ENCODE assay signal across 23 cellular contexts in the genomic region with DNA sequence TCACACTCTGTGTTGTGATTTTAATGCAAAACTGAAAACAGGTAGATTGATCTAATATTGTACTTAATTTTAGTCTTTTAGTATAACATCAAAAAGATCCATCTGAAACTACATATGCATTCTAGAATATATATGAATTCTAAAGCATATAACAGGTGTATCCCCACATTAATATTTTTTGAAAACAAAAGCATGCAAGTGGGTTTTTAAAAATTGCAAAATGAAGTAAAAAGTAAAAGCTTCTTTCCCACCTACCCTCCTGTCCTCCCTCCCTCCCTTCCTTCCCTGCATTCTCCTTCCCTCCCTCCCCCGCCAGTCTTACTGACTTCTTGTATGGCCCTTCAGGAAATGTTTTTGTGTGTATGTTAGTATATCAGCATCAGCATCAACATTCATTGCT. TPM values are rescaled to one million over a fixed set of nuclear protein-coding genes. Genes with fewer than 3 reads are reported as not detected.
DNase-seq lines count a peak whose midpoint lies in the region; ATAC-seq and TF ChIP-seq lines count a peak whose summit lies in the region.
"Had no signal": no experiment of that assay in that cellular context is flagged by ENCODE, and none has a peak within 500 bp of the region (broad histone marks: within the 10 kb centered on the region; RNA-seq: fewer than 3 reads in every experiment).

No MANE protein-coding gene starts in this region.

- H3K27me3 Mint-ChIP-seq in activated CD4-positive, alpha-beta T cell treated with anti-CD3 and anti-CD28 coated beads for 36 hours: no peaks in the 10 kb centered on the region
- H3K27me3 Mint-ChIP-seq in activated CD4-positive, alpha-beta T cell treated with anti-CD3 and anti-CD28 coated beads, Interleukin-2, amount 10 ng/mL, durations not matched to agents 7 days and 5 days: no peaks in the 10 kb centered on the region
- no peaks in the 10 kb centered on the region for H3K27me3 Mint-ChIP-seq in endothelial cell (ENCODE audit: unreplicated experiment)
- H3K27me3 Mint-ChIP-seq in neural progenitor cell (ENCODE audit: insufficient read depth, low read depth): peaks cover 2% of the 10 kb centered on the region
- H3K27me3 Mint-ChIP-seq: CD4-positive, alpha-beta T cell; CD8-positive, alpha-beta memory T cell had no signal

- H3K4me1 Mint-ChIP-seq in activated CD4-positive, alpha-beta T cell treated with anti-CD3 and anti-CD28 coated beads for 36 hours: no peaks in the 10 kb centered on the region
- no peaks in the 10 kb centered on the region for H3K4me1 Mint-ChIP-seq in activated CD4-positive, alpha-beta T cell treated with anti-CD3 and anti-CD28 coated beads, Interleukin-2, amount 10 ng/mL, durations not matched to agents 7 days and 5 days
- H3K4me1 Mint-ChIP-seq in endothelial cell (ENCODE audit: unreplicated experiment) (peaks cover 15% of the 10 kb centered on the region), neural progenitor cell (peaks cover 4% of the 10 kb centered on the region)

- POLR2A ChIA-PET in activated CD4-positive, alpha-beta T cell treated with anti-CD3 and anti-CD28 coated beads for 36 hours (lab: Charles Lee): no interaction called here
- POLR2A ChIA-PET in activated CD4-positive, alpha-beta T cell treated with anti-CD3 and anti-CD28 coated beads, Interleukin-2, amount 10 ng/mL, durations not matched to agents 7 days and 5 days (lab: Charles Lee): no interaction called here

- H3K79me2 ChIP-seq in neural progenitor cell (ENCODE audit: low read depth): no peaks in the 10 kb centered on the region

- peak overlapping the region; percentile 25 for H3K27ac Mint-ChIP-seq in activated CD4-positive, alpha-beta T cell treated with anti-CD3 and anti-CD28 coated beads for 36 hours
- no peak overlapping the region for H3K27ac Mint-ChIP-seq in activated CD4-positive, alpha-beta T cell treated with anti-CD3 and anti-CD28 coated beads, Interleukin-2, amount 10 ng/mL, durations not matched to agents 7 days and 5 days
- peak overlapping the region; percentile 57 for H3K27ac Mint-ChIP-seq in endothelial cell (ENCODE audit: unreplicated experiment)
- no peak overlapping the region for H3K27ac Mint-ChIP-seq in neural progenitor cell
- H3K27ac Mint-ChIP-seq: CD14-positive monocyte; CD4-positive, alpha-beta T cell; CD8-positive, alpha-beta memory T cell had no signal

- H3K4me3 ChIP-seq in SK-N-MC (no peak overlapping the region), neural progenitor cell (no peak overlapping the region)
- H3K4me3 ChIP-seq: BLaER1 treated with 17β-estradiol and CSF1 and Interleukin-3, amounts not matched to agents 10 nM and 100 nM; GM12878 had no signal

- no peaks in the 10 kb centered on the region for H3K27me3 ChIP-seq in neural progenitor cell
- H3K27me3 ChIP-seq: BE2C; BLaER1 treated with 17β-estradiol and CSF1 and Interleukin-3, amounts not matched to agents 10 nM and 100 nM had no signal

- H3F3A ChIP-seq in neural progenitor cell (ENCODE audit: low read depth): no peaks in the 10 kb centered on the region

- H3K9me3 ChIP-seq in SK-N-MC (ENCODE audit: low read depth, low read length): no peaks in the 10 kb centered on the region
- no peaks in the 10 kb centered on the region for H3K9me3 ChIP-seq in neural progenitor cell (ENCODE audit: low read depth)
- H3K9me3 ChIP-seq: BE2C; BLaER1 treated with 17β-estradiol and CSF1 and Interleukin-3, amounts not matched to agents 10 nM and 100 nM had no signal

- ATAC-seq in activated CD4-positive, alpha-beta T cell treated with anti-CD3 and anti-CD28 coated beads for 36 hours: no peak
- ATAC-seq in GM18861 (IDR thresholded peaks at IDR 0.05; ENCODE audit: unreplicated experiment): no peak
- no peak for ATAC-seq in GM18870 (IDR thresholded peaks at IDR 0.05; ENCODE audit: unreplicated experiment)
- ATAC-seq in HG02588 (IDR thresholded peaks at IDR 0.05; ENCODE audit: unreplicated experiment): no peak
- ATAC-seq: GM12878 had no signal

- peaks cover 29% of the 10 kb centered on the region for H3K36me3 Mint-ChIP-seq in activated CD4-positive, alpha-beta T cell treated with anti-CD3 and anti-CD28 coated beads for 36 hours (ENCODE audit: low read depth)
- H3K36me3 Mint-ChIP-seq in activated CD4-positive, alpha-beta T cell treated with anti-CD3 and anti-CD28 coated beads, Interleukin-2, amount 10 ng/mL, durations not matched to agents 7 days and 5 days (ENCODE audit: low read depth): peaks cover 35% of the 10 kb centered on the region
- peaks cover 16% of the 10 kb centered on the region for H3K36me3 Mint-ChIP-seq in endothelial cell (ENCODE audit: low read depth, unreplicated experiment)
- H3K36me3 Mint-ChIP-seq in neural progenitor cell: peaks cover 16% of the 10 kb centered on the region

- H2AFZ ChIP-seq in neural progenitor cell (replicated peaks): no peak overlapping the region

- no peaks in the 10 kb centered on the region for H4K20me1 ChIP-seq in neural progenitor cell (ENCODE audit: low read depth)

- H3K9ac ChIP-seq in SK-N-MC (ENCODE audit: insufficient read length) (peak overlapping the region; percentile 26), neural progenitor cell (no peak overlapping the region)
- H3K9ac ChIP-seq: BLaER1 treated with 17β-estradiol and CSF1 and Interleukin-3, amounts not matched to agents 10 nM and 100 nM had no signal

- no peak for DNase-seq in activated CD4-positive, alpha-beta T cell treated with anti-CD3 and anti-CD28 coated beads for 36 hours
- DNase-seq in activated CD4-positive, alpha-beta T cell treated with anti-CD3 and anti-CD28 coated beads, Interleukin-2, amount 10 ng/mL, durations not matched to agents 7 days and 5 days: no peak
- DNase-seq in SK-N-MC (ENCODE audit: low read depth, low spot score) (no peak), endothelial cell (ENCODE audit: low spot score) (no peak), neural progenitor cell (ENCODE audit: low spot score) (no peak)
- DNase-seq: ACHN; AML-193; BE2C; CD4-positive, alpha-beta T cell; CD8-positive, alpha-beta memory T cell; DMS 273 treated with DMSO at 0.1 percent for 48 hours; DMS79; EL; GDM1; H7; HCEC 1CT had no signal

- H3K36me3 ChIP-seq in SK-N-MC (ENCODE audit: insufficient read depth, low read length) (peaks cover 64% of the 10 kb centered on the region), neural progenitor cell (peaks cover 24% of the 10 kb centered on the region)

- intact Hi-C loops in activated CD4-positive, alpha-beta T cell treated with anti-CD3 and anti-CD28 coated beads for 36 hours (cut with DNase I, micrococcal nuclease): no loop called here

- H3K4me2 ChIP-seq in neural progenitor cell: no peak overlapping the region
- H3K4me2 ChIP-seq: BLaER1 treated with 17β-estradiol and CSF1 and Interleukin-3, amounts not matched to agents 10 nM and 100 nM had no signal

- no peaks in the 10 kb centered on the region for H3K9me3 Mint-ChIP-seq in activated CD4-positive, alpha-beta T cell treated with anti-CD3 and anti-CD28 coated beads for 36 hours (ENCODE audit: low read depth)
- no peaks in the 10 kb centered on the region for H3K9me3 Mint-ChIP-seq in activated CD4-positive, alpha-beta T cell treated with anti-CD3 and anti-CD28 coated beads, Interleukin-2, amount 10 ng/mL, durations not matched to agents 7 days and 5 days
- H3K9me3 Mint-ChIP-seq in endothelial cell (ENCODE audit: unreplicated experiment): no peaks in the 10 kb centered on the region
- no peaks in the 10 kb centered on the region for H3K9me3 Mint-ChIP-seq in neural progenitor cell
- H3K9me3 Mint-ChIP-seq: CD14-positive monocyte; CD4-positive, alpha-beta T cell; CD8-positive, alpha-beta memory T cell had no signal

- H3K4me3 Mint-ChIP-seq in activated CD4-positive, alpha-beta T cell treated with anti-CD3 and anti-CD28 coated beads for 36 hours: no peak overlapping the region
- H3K4me3 Mint-ChIP-seq in activated CD4-positive, alpha-beta T cell treated with anti-CD3 and anti-CD28 coated beads, Interleukin-2, amount 10 ng/mL, durations not matched to agents 7 days and 5 days: no peak overlapping the region
- H3K4me3 Mint-ChIP-seq in endothelial cell (ENCODE audit: unreplicated experiment): no peak overlapping the region
- H3K4me3 Mint-ChIP-seq in neural progenitor cell: no peak overlapping the region
- H3K4me3 Mint-ChIP-seq: CD14-positive monocyte; CD4-positive, alpha-beta T cell; CD8-positive, alpha-beta memory T cell had no signal

- CTCF ChIA-PET in activated CD4-positive, alpha-beta T cell treated with anti-CD3 and anti-CD28 coated beads for 36 hours (lab: Charles Lee): interaction anchor here (0.8 to 5.0 kb wide), 5 partner anchors 11 to 367 kb away, joined by 3 to 37 read pairs (median 6); a partner anchor contains a TSS
- CTCF ChIA-PET in activated CD4-positive, alpha-beta T cell treated with anti-CD3 and anti-CD28 coated beads, Interleukin-2, amount 10 ng/mL, durations not matched to agents 7 days and 5 days (lab: Charles Lee): interaction anchor here (1.0 to 1.4 kb wide), 2 partner anchors 11 to 15 kb away, joined by 3 to 4 read pairs; a partner anchor contains a TSS

- H3K27ac ChIP-seq in SK-N-MC (peak overlapping the region; percentile 74), neural progenitor cell (peak overlapping the region; percentile 64)
- H3K27ac ChIP-seq: 22Rv1; BLaER1 treated with 17β-estradiol and CSF1 and Interleukin-3, amounts not matched to agents 10 nM and 100 nM had no signal

- no peaks in the 10 kb centered on the region for H3K4me1 ChIP-seq in neural progenitor cell

- TF ChIP-seq CTCF in endothelial cell (IDR thresholded peaks at IDR 0.05; ENCODE audit: unreplicated experiment) (no peak), neural progenitor cell (IDR thresholded peaks at IDR 0.05) (no peak)

RNA-seq across cellular contexts. Expression of a gene that starts 14.6 kb away (rescaled TPM):
- total RNA-seq in activated CD4-positive, alpha-beta T cell treated with anti-CD3 and anti-CD28 coated beads for 36 hours: 10 to 100 TPM; 18.7 to 20.7 TPM
- 10 to 100 TPM; 25.2 to 26.0 TPM for total RNA-seq in activated CD4-positive, alpha-beta T cell treated with anti-CD3 and anti-CD28 coated beads, Interleukin-2, amount 10 ng/mL, durations not matched to agents 7 days and 5 days
- total RNA-seq in endothelial cell (ENCODE audit: unreplicated experiment): 27.5 TPM
- 26.4 and 30.4 TPM in 2 replicates for total RNA-seq in neural progenitor cell (ENCODE audit: low replicate concordance)

Comparison
In these comparisons a context has a peak if more than half of its experiments do, and no peak if none do; other contexts are left out.
1. H3K27ac Mint-ChIP-seq: peak in activated CD4-positive, alpha-beta T cell treated with anti-CD3 and anti-CD28 coated beads for 36 hours (single experiment) and endothelial cell (single experiment); none in activated CD4-positive, alpha-beta T cell treated with anti-CD3 and anti-CD28 coated beads, Interleukin-2, amount 10 ng/mL, durations not matched to agents 7 days and 5 days (single experiment) and neural progenitor cell (single experiment).